Comparison of ENCODE assay signal across 15 cellular contexts in the genomic region with DNA sequence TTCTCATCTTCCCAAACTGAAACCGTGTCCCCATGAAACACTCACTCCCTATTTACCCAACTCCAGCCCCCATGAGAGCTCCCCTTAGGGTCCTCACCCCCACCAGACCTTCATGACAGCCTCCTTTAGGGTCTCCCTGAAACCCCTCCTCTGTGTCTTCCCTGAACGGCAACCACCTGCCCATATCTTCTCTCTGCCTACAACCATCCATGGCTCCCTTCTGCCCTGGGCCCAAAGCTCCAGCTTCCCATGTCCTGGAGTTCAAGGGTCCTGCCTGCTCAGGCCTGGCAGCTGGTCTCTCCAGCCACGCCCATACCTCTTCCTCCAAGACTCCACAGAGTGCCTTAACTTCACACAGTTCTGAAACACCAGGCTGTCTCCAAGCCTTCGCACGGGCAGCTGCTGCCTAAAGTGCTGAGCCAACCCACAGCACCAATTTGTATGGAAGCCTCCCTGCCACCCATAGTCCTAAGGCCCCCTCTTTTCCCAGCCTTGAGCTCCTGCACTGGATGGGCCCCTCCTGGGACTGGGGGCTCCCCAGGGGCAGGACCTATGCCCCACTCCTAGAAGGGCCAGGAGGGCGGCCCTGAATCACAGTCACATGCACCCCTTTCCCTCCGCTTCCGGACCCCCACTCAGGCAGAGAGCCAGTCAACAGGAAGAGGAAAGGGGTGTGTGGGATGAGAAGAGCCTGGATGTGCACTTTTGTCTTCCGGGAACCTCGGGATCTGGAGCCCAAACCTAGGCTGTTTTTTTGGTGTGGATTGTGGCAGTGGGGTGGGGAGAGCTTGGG. TPM values are rescaled to one million over a fixed set of nuclear protein-coding genes. Genes with fewer than 3 reads are reported as not detected.
A peak's percentile ranks its signal among the peaks of the same experiment; 100 is the strongest.
DNase-seq lines count a peak whose midpoint lies in the region; ATAC-seq and FAIRE-seq lines count a peak whose summit lies in the region.
"Had no signal": no experiment of that assay in that cellular context is flagged by ENCODE, and none has a peak within 500 bp of the region (broad histone marks: within the 10 kb centered on the region; RNA-seq: fewer than 3 reads in every experiment).

No MANE protein-coding gene starts in this region.

- POLR2A ChIA-PET in naive thymus-derived CD8-positive, alpha-beta T cell (lab: Charles Lee): interaction anchor here (0.8 to 2.9 kb wide), 7 partner anchors 8 to 77 kb away, joined by 3 to 29 read pairs (median 5); a partner anchor contains a TSS

- no peaks in the 10 kb centered on the region for H3K36me3 ChIP-seq in BLaER1 treated with 17β-estradiol and CSF1 and Interleukin-3, amounts not matched to agents 10 nM and 100 nM
- H3K36me3 ChIP-seq: SJSA1, stomach had no signal

- H3K27me3 ChIP-seq in BLaER1 treated with 17β-estradiol and CSF1 and Interleukin-3, amounts not matched to agents 10 nM and 100 nM: no peaks in the 10 kb centered on the region
- H3K27me3 ChIP-seq: foreskin keratinocyte had no signal

- H3K4me1 ChIP-seq in BLaER1 treated with 17β-estradiol and CSF1 and Interleukin-3, amounts not matched to agents 10 nM and 100 nM: peaks cover 72 to 93% (median 85%) of the 10 kb centered on the region in 10 experiments
- H3K4me1 ChIP-seq: foreskin keratinocyte, SJSA1 had no signal

- peak; percentile 72 for FAIRE-seq in GM19239 (lab: Jason Lieb, UNC)

- no peak overlapping the region; a peak in 2 of 20 replicates for H3K4me3 ChIP-seq in BLaER1 treated with 17β-estradiol and CSF1 and Interleukin-3, amounts not matched to agents 10 nM and 100 nM
- H3K4me3 ChIP-seq: SJSA1, stomach had no signal

- H3K36me3 Mint-ChIP-seq in activated naive CD8-positive, alpha-beta T cell treated with anti-CD3 and anti-CD28 coated beads, Interleukin-2, amount 50 U/mL, for 24 hours (ENCODE audit: low read depth): no peaks in the 10 kb centered on the region
- no peaks in the 10 kb centered on the region for H3K36me3 Mint-ChIP-seq in naive thymus-derived CD8-positive, alpha-beta T cell

- peak overlapping the region; percentile 7 for H3K4me3 Mint-ChIP-seq in activated naive CD8-positive, alpha-beta T cell treated with anti-CD3 and anti-CD28 coated beads, Interleukin-2, amount 50 U/mL, for 24 hours
- peak overlapping the region; percentile 22 to 91 (median 80) for H3K4me3 Mint-ChIP-seq in naive thymus-derived CD8-positive, alpha-beta T cell

- peak overlapping the region; percentile 12 to 77 (median 70); a peak in 17 of 22 replicates for H3K9ac ChIP-seq in BLaER1 treated with 17β-estradiol and CSF1 and Interleukin-3, amounts not matched to agents 10 nM and 100 nM

- peak overlapping the region; percentile 76 to 91 (median 87) for H3K4me2 ChIP-seq in BLaER1 treated with 17β-estradiol and CSF1 and Interleukin-3, amounts not matched to agents 10 nM and 100 nM

- no peaks in the 10 kb centered on the region for H3K9me3 ChIP-seq in BLaER1 treated with 17β-estradiol and CSF1 and Interleukin-3, amounts not matched to agents 10 nM and 100 nM (replicated peaks in 1 of 11)
- H3K9me3 ChIP-seq: SJSA1, stomach had no signal

- peaks cover 3% of the 10 kb centered on the region for H3K27me3 Mint-ChIP-seq in activated naive CD8-positive, alpha-beta T cell treated with anti-CD3 and anti-CD28 coated beads, Interleukin-2, amount 50 U/mL, for 24 hours
- H3K27me3 Mint-ChIP-seq in naive thymus-derived CD8-positive, alpha-beta T cell: no peaks in the 10 kb centered on the region

- no peaks in the 10 kb centered on the region for H4K20me1 ChIP-seq in BLaER1 treated with 17β-estradiol and CSF1 and Interleukin-3, amounts not matched to agents 10 nM and 100 nM

- H3K9me3 Mint-ChIP-seq in activated naive CD8-positive, alpha-beta T cell treated with anti-CD3 and anti-CD28 coated beads, Interleukin-2, amount 50 U/mL, for 24 hours: no peaks in the 10 kb centered on the region
- H3K9me3 Mint-ChIP-seq in naive thymus-derived CD8-positive, alpha-beta T cell: no peaks in the 10 kb centered on the region

- DNase-seq in GM19239 (ENCODE audit: insufficient read length, low spot score): no peak
- no peak for DNase-seq in activated naive CD8-positive, alpha-beta T cell treated with anti-CD3 and anti-CD28 coated beads, Interleukin-2, amount 50 U/mL, for 24 hours
- DNase-seq in naive thymus-derived CD8-positive, alpha-beta T cell: no peak
- DNase-seq in foreskin melanocyte: no peak
- no peak for DNase-seq in NCI-H2227 treated with DMSO at 0.1 percent for 48 hours (lab: John Stamatoyannopoulos, UW)
- DNase-seq in NCI-H226: no peak
- DNase-seq: C1 segment of cervical spinal cord; foreskin keratinocyte; NCI-H2081; stimulated activated CD4-positive, alpha-beta T cell treated with anti-CD3 and anti-CD28 coated beads, Interleukin-4, amount 100 ng/mL, for 4 hours; stomach had no signal

- no peak for ATAC-seq in activated naive CD8-positive, alpha-beta T cell treated with anti-CD3 and anti-CD28 coated beads, Interleukin-2, amount 50 U/mL, for 24 hours
- no peak for ATAC-seq in naive thymus-derived CD8-positive, alpha-beta T cell
- ATAC-seq in HG02642 (IDR thresholded peaks at IDR 0.05; ENCODE audit: poor library complexity, unreplicated experiment): no peak
- ATAC-seq: foreskin keratinocyte had no signal

- peak overlapping the region; percentile 11 for H3K27ac Mint-ChIP-seq in activated naive CD8-positive, alpha-beta T cell treated with anti-CD3 and anti-CD28 coated beads, Interleukin-2, amount 50 U/mL, for 24 hours
- H3K27ac Mint-ChIP-seq in naive thymus-derived CD8-positive, alpha-beta T cell: peak overlapping the region; percentile 96 to 99 (median 98)

- H3K27ac ChIP-seq in BLaER1 treated with 17β-estradiol and CSF1 and Interleukin-3, amounts not matched to agents 10 nM and 100 nM: peak overlapping the region; percentile 5 to 90 (median 83); a peak in 19 of 22 replicates
- H3K27ac ChIP-seq: foreskin keratinocyte, SJSA1, VCaP had no signal

- H3K4me1 Mint-ChIP-seq in activated naive CD8-positive, alpha-beta T cell treated with anti-CD3 and anti-CD28 coated beads, Interleukin-2, amount 50 U/mL, for 24 hours: peaks cover 63% of the 10 kb centered on the region
- H3K4me1 Mint-ChIP-seq in naive thymus-derived CD8-positive, alpha-beta T cell: peaks cover 30 to 77% (median 70%) of the 10 kb centered on the region in 4 donors

RNA-seq across cellular contexts. Expression of a gene that starts 4.9 kb away (rescaled TPM):
- total RNA-seq in naive thymus-derived CD8-positive, alpha-beta T cell: 1 to 10 TPM; 1.7 to 2.3 TPM
- polyA plus RNA-seq in naive thymus-derived CD8-positive, alpha-beta T cell: under 1 TPM in 2 of 3 donors, not detected in 1; 0.23 to 0.38 TPM
- total RNA-seq: foreskin keratinocyte, SJSA1 had no signal
- polyA plus RNA-seq: foreskin keratinocyte had no signal

RNA-seq across cellular contexts. Expression of a gene that starts 25.1 kb away (rescaled TPM):
- not detected for total RNA-seq in naive thymus-derived CD8-positive, alpha-beta T cell
- polyA plus RNA-seq in naive thymus-derived CD8-positive, alpha-beta T cell: not detected
- total RNA-seq: foreskin keratinocyte, SJSA1 had no signal
- polyA plus RNA-seq: foreskin keratinocyte had no signal

RNA-seq across cellular contexts. Expression of a gene that starts 26.2 kb away (rescaled TPM):
- total RNA-seq in naive thymus-derived CD8-positive, alpha-beta T cell: 10 to 100 TPM; 66.5 to 71.8 TPM
- polyA plus RNA-seq in naive thymus-derived CD8-positive, alpha-beta T cell: 100 to 1,000 TPM; 154 to 208 (median 170) TPM

RNA-seq across cellular contexts. Expression of a gene that starts 30.0 kb away (rescaled TPM):
- not detected for total RNA-seq in naive thymus-derived CD8-positive, alpha-beta T cell
- polyA plus RNA-seq in naive thymus-derived CD8-positive, alpha-beta T cell: under 1 TPM in 1 of 3 donors, not detected in 2; 0.12 TPM
- total RNA-seq: foreskin keratinocyte, SJSA1 had no signal
- polyA plus RNA-seq: foreskin keratinocyte had no signal

RNA-seq across cellular contexts. Expression of a gene that starts 38.0 kb away (rescaled TPM):
- not detected for total RNA-seq in naive thymus-derived CD8-positive, alpha-beta T cell
- polyA plus RNA-seq in naive thymus-derived CD8-positive, alpha-beta T cell: 10 to 100 TPM in 1 of 3 donors, 1 to 10 TPM in 2; 6.5 to 12.8 (median 8.7) TPM
- total RNA-seq: foreskin keratinocyte, SJSA1 had no signal
- polyA plus RNA-seq: foreskin keratinocyte had no signal
